In genomic region chr6:24802271-24803059, GRCh38 we compare ENCODE assay signal across 16 cellular contexts. TPM values are rescaled to one million over a fixed set of nuclear protein-coding genes. Genes with fewer than 3 reads are reported as not detected.
DNase-seq lines count a peak whose midpoint lies in the region; ATAC-seq lines count a peak whose summit lies in the region.
"Had no signal": no experiment of that assay in that cellular context is flagged by ENCODE, and none has a peak within 500 bp of the region (broad histone marks: within the 10 kb centered on the region; RNA-seq: fewer than 3 reads in every experiment).

No MANE protein-coding gene starts in this region.

- H3K36me3 ChIP-seq in trophoblast cell (ENCODE audit: control insufficient read depth in 1 of 2, insufficient read depth in 2 of 2, low read length in 2 of 2): peaks cover 3 to 5% of the 10 kb centered on the region in 2 experiments
- H3K36me3 ChIP-seq: upper lobe of right lung had no signal

- no peak overlapping the region for H4K12ac ChIP-seq in trophoblast cell (ENCODE audit: low read depth, low read length)

- no peaks in the 10 kb centered on the region for H3K79me2 ChIP-seq in trophoblast cell (ENCODE audit: control insufficient read depth, insufficient read depth, low read length, poor library complexity)

- H3K14ac ChIP-seq in trophoblast cell (ENCODE audit: low read length): no peak overlapping the region

- H3K18ac ChIP-seq in trophoblast cell (ENCODE audit: low read length): no peak overlapping the region

- no peak overlapping the region for H3K4ac ChIP-seq in trophoblast cell (ENCODE audit: low read depth, low read length)

- H3K79me1 ChIP-seq in trophoblast cell (ENCODE audit: low read length): no peaks in the 10 kb centered on the region

- peak overlapping the region; percentile 60 for H2BK120ac ChIP-seq in trophoblast cell (ENCODE audit: insufficient read depth, low read length, poor library complexity)

- H3K36me3 Mint-ChIP-seq in activated CD4-positive, alpha-beta T cell treated with anti-CD3 and anti-CD28 coated beads, Interleukin-2, amount 10 ng/mL, durations not matched to agents 24 days and 14 days (ENCODE audit: low read depth): peaks cover 35% of the 10 kb centered on the region
- H3K36me3 Mint-ChIP-seq in central memory CD8-positive, alpha-beta T cell (ENCODE audit: insufficient read depth): peaks cover 55% of the 10 kb centered on the region

- intact Hi-C loops in activated CD4-positive, alpha-beta T cell treated with anti-CD3 and anti-CD28 coated beads, Interleukin-2, amount 10 ng/mL, durations not matched to agents 24 days and 14 days (cut with micrococcal nuclease): no loop called here

- H2BK5ac ChIP-seq in trophoblast cell (ENCODE audit: low read depth, low read length, poor library complexity): peak overlapping the region; percentile 27

- H3K4me1 ChIP-seq in trophoblast cell (ENCODE audit: control insufficient read depth in 1 of 2, insufficient read depth in 2 of 2, low read length in 2 of 2): peaks cover 4 to 7% of the 10 kb centered on the region in 2 experiments
- H3K4me1 ChIP-seq: upper lobe of right lung had no signal

- H3K4me2 ChIP-seq in trophoblast cell (ENCODE audit: low read length): no peak overlapping the region

- no peak overlapping the region for H2AFZ ChIP-seq in trophoblast cell (ENCODE audit: insufficient read depth, low read length, poor library complexity)

- H3K27ac Mint-ChIP-seq in activated CD4-positive, alpha-beta T cell treated with anti-CD3 and anti-CD28 coated beads, Interleukin-2, amount 10 ng/mL, durations not matched to agents 24 days and 14 days: peak overlapping the region; percentile 55
- H3K27ac Mint-ChIP-seq in central memory CD8-positive, alpha-beta T cell (ENCODE audit: low read depth): peak overlapping the region; percentile 50

- no CpG with 5 or more reads among the region's 8 CpGs for WGBS in trophoblast cell (ENCODE audit: extremely low coverage, insufficient coverage, insufficient read length)

- H3K9me3 Mint-ChIP-seq in activated CD4-positive, alpha-beta T cell treated with anti-CD3 and anti-CD28 coated beads, Interleukin-2, amount 10 ng/mL, durations not matched to agents 24 days and 14 days: no peaks in the 10 kb centered on the region
- no peaks in the 10 kb centered on the region for H3K9me3 Mint-ChIP-seq in central memory CD8-positive, alpha-beta T cell

- no peak for DNase-seq in activated CD4-positive, alpha-beta T cell treated with anti-CD3 and anti-CD28 coated beads, Interleukin-2, amount 10 ng/mL, durations not matched to agents 24 days and 14 days
- no peak for DNase-seq in activated CD4-positive, alpha-beta T cell treated with anti-CD3 and anti-CD28 coated beads, Interleukin-2, amount 50 U/mL, for 1 hour
- DNase-seq in NCI-H226 (peak; percentile 40), trophoblast cell (peak; percentile 5 to 66), DMS 273 (lab: John Stamatoyannopoulos, UW; ENCODE audit: unreplicated experiment) (no peak), DMS 273 treated with DMSO at 0.1 percent for 48 hours (lab: John Stamatoyannopoulos, UW) (no peak)
- no peak for DNase-seq in central memory CD8-positive, alpha-beta T cell (ENCODE audit: low spot score in 2 of 2)
- DNase-seq: activated CD4-positive, alpha-beta T cell treated with anti-CD3 and anti-CD28 coated beads, Interleukin-2, amount 50 U/mL, for 48 hours; activated naive CD4-positive, alpha-beta T cell; DMS79; NCI-H2171; posterior cingulate gyrus; upper lobe of right lung had no signal

- no peak overlapping the region for H2AK5ac ChIP-seq in trophoblast cell (ENCODE audit: low read length)

- no peak overlapping the region for H3K27ac ChIP-seq in trophoblast cell (ENCODE audit: low read depth, low read length)
- H3K27ac ChIP-seq: upper lobe of right lung had no signal

- no peak overlapping the region for H3K4me3 ChIP-seq in trophoblast cell (ENCODE audit: low read depth, low read length)
- H3K4me3 ChIP-seq: upper lobe of right lung had no signal

- H4K8ac ChIP-seq in trophoblast cell (ENCODE audit: low read depth, low read length): no peak overlapping the region

- no peak for ATAC-seq in central memory CD8-positive, alpha-beta T cell (replicated peaks; ENCODE audit: extremely low read depth, poor library complexity, severe bottlenecking)
- ATAC-seq in HG02798 (IDR thresholded peaks at IDR 0.05; ENCODE audit: poor library complexity, unreplicated experiment): no peak
- ATAC-seq: upper lobe of right lung had no signal

- H3K27me3 ChIP-seq in trophoblast cell (ENCODE audit: insufficient read depth, low read length): no peaks in the 10 kb centered on the region
- H3K27me3 ChIP-seq: upper lobe of right lung had no signal

- no peak overlapping the region for H3K23ac ChIP-seq in trophoblast cell (ENCODE audit: low read length)

- no peak overlapping the region for H3K4me3 Mint-ChIP-seq in activated CD4-positive, alpha-beta T cell treated with anti-CD3 and anti-CD28 coated beads, Interleukin-2, amount 10 ng/mL, durations not matched to agents 24 days and 14 days
- no peak overlapping the region for H3K4me3 Mint-ChIP-seq in central memory CD8-positive, alpha-beta T cell

- peak overlapping the region; percentile 37 for H4K91ac ChIP-seq in trophoblast cell (ENCODE audit: low read depth, low read length)

- peak overlapping the region; percentile 81 for H2BK12ac ChIP-seq in trophoblast cell (ENCODE audit: low read length)

- H3K9me3 ChIP-seq in trophoblast cell (ENCODE audit: insufficient read depth, low read depth, low read length): no peaks in the 10 kb centered on the region
- H3K9me3 ChIP-seq: upper lobe of right lung had no signal

- no peaks in the 10 kb centered on the region for H3K27me3 Mint-ChIP-seq in activated CD4-positive, alpha-beta T cell treated with anti-CD3 and anti-CD28 coated beads, Interleukin-2, amount 10 ng/mL, durations not matched to agents 24 days and 14 days
- H3K27me3 Mint-ChIP-seq in central memory CD8-positive, alpha-beta T cell: no peaks in the 10 kb centered on the region

- no peak overlapping the region for H3K9ac ChIP-seq in trophoblast cell (ENCODE audit: low read length)

- peaks cover 12% of the 10 kb centered on the region for H3K4me1 Mint-ChIP-seq in activated CD4-positive, alpha-beta T cell treated with anti-CD3 and anti-CD28 coated beads, Interleukin-2, amount 10 ng/mL, durations not matched to agents 24 days and 14 days
- peaks cover 10% of the 10 kb centered on the region for H3K4me1 Mint-ChIP-seq in central memory CD8-positive, alpha-beta T cell

RNA-seq across cellular contexts. Expression of gene ARMH2, which starts 3.7 kb away (rescaled TPM):
- 0.30 and 0.31 TPM in 2 replicates for total RNA-seq in activated CD4-positive, alpha-beta T cell treated with anti-CD3 and anti-CD28 coated beads, Interleukin-2, amount 10 ng/mL, durations not matched to agents 24 days and 14 days
- 0.07 TPM in 1 of 2 replicates, not detected in the other for polyA plus RNA-seq in trophoblast cell (2013)
- total RNA-seq: A673, mesenteric fat pad, upper lobe of right lung had no signal

RNA-seq across cellular contexts. Expression of gene GMNN, which starts 27.7 kb away (rescaled TPM):
- 71.0 and 76.8 TPM in 2 replicates for total RNA-seq in activated CD4-positive, alpha-beta T cell treated with anti-CD3 and anti-CD28 coated beads, Interleukin-2, amount 10 ng/mL, durations not matched to agents 24 days and 14 days
- polyA plus RNA-seq in trophoblast cell (2013): 54.8 and 55.8 TPM in 2 replicates

Comparison
In these comparisons a context has a peak if more than half of its experiments do, and no peak if none do; other contexts are left out.
1. DNase-seq: peak in NCI-H226 (single experiment) and trophoblast cell (2 of 2); none in activated CD4-positive, alpha-beta T cell treated with anti-CD3 and anti-CD28 coated beads, Interleukin-2, amount 10 ng/mL, durations not matched to agents 24 days and 14 days (single experiment), activated CD4-positive, alpha-beta T cell treated with anti-CD3 and anti-CD28 coated beads, Interleukin-2, amount 50 U/mL, for 1 hour (single experiment), central memory CD8-positive, alpha-beta T cell (0 of 2), DMS 273 (single experiment) and DMS 273 treated with DMSO at 0.1 percent for 48 hours (single experiment).